1 cellular context compared by ENCODE assay signal in the genomic region with DNA sequence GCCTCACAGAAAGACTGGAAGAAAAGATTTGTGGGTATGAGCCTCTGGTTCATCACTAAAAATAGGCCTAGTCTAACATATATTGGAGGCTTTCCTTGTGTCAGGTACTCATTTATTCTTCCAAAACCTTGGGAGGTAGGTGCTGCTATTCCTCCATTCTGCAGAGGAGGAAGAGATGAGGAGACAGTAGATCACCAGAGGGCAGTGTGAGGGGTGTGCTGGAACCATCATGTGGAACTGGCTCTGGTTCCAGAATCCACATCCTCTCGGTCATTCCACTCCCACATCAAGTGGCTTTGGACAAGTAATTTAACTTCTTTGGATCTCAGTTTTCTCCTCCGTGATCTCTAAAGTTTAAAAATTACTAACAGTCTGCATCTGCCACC.
TF ChIP-seq lines count a peak whose summit lies in the region.

No MANE protein-coding gene starts in this region.

TF ChIP-seq in SK-N-SH treated with all-trans-retinoic acid at 6 μM for 48 hours, 23 proteins besides CTCF, POLR2A, EP300 and RAD21 (continued from another document):
- TF ChIP-seq, protein P1, sequence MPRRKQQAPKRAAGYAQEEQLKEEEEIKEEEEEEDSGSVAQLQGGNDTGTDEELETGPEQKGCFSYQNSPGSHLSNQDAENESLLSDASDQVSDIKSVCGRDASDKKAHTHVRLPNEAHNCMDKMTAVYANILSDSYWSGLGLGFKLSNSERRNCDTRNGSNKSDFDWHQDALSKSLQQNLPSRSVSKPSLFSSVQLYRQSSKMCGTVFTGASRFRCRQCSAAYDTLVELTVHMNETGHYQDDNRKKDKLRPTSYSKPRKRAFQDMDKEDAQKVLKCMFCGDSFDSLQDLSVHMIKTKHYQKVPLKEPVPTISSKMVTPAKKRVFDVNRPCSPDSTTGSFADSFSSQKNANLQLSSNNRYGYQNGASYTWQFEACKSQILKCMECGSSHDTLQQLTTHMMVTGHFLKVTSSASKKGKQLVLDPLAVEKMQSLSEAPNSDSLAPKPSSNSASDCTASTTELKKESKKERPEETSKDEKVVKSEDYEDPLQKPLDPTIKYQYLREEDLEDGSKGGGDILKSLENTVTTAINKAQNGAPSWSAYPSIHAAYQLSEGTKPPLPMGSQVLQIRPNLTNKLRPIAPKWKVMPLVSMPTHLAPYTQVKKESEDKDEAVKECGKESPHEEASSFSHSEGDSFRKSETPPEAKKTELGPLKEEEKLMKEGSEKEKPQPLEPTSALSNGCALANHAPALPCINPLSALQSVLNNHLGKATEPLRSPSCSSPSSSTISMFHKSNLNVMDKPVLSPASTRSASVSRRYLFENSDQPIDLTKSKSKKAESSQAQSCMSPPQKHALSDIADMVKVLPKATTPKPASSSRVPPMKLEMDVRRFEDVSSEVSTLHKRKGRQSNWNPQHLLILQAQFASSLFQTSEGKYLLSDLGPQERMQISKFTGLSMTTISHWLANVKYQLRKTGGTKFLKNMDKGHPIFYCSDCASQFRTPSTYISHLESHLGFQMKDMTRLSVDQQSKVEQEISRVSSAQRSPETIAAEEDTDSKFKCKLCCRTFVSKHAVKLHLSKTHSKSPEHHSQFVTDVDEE (CRISPR knock-in tag; IDR thresholded peaks at IDR 0.05) = no peak
- TF ChIP-seq TOX (CRISPR knock-in tag; IDR thresholded peaks at IDR 0.05; ENCODE audit: borderline replicate concordance) (no peak), ESRRG (CRISPR knock-in tag; IDR thresholded peaks at IDR 0.05) (no peak), ISL1 (CRISPR knock-in tag; IDR thresholded peaks at IDR 0.05) (no peak), ARNTL (CRISPR knock-in tag; IDR thresholded peaks at IDR 0.05; ENCODE audit: borderline replicate concordance, low read depth) (no peak)
- TF ChIP-seq, protein P2, sequence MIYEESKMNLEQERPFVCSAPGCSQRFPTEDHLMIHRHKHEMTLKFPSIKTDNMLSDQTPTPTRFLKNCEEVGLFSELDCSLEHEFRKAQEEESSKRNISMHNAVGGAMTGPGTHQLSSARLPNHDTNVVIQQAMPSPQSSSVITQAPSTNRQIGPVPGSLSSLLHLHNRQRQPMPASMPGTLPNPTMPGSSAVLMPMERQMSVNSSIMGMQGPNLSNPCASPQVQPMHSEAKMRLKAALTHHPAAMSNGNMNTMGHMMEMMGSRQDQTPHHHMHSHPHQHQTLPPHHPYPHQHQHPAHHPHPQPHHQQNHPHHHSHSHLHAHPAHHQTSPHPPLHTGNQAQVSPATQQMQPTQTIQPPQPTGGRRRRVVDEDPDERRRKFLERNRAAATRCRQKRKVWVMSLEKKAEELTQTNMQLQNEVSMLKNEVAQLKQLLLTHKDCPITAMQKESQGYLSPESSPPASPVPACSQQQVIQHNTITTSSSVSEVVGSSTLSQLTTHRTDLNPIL (CRISPR knock-in tag; IDR thresholded peaks at IDR 0.05; ENCODE audit: low read depth) = no peak
TF ChIP-seq in SK-N-SH treated with all-trans-retinoic acid at 6 μM for 48 hours: peak in this region for 0.
